ENCODE assay signal across 33 cellular contexts in genomic region chr15:62622775-62623174, GRCh38.
"Had no signal": no experiment of that assay in that cellular context is flagged by ENCODE, and none has a peak within 500 bp of the region (broad histone marks: within the 10 kb centered on the region; RNA-seq: fewer than 3 reads in every experiment).

No MANE protein-coding gene starts in this region.

- H3K36me3 ChIP-seq: brain microvascular endothelial cell, SJCRH30 had no signal

- FAIRE-seq: colon, TTC549 had no signal

- H3K9me3 ChIP-seq: SJCRH30 had no signal

- H3K27me3 ChIP-seq: brain microvascular endothelial cell, SJCRH30 had no signal

- H3K27ac ChIP-seq: brain microvascular endothelial cell, SJCRH30 had no signal

- DNase-seq: activated CD4-positive, alpha-beta memory T cell treated with anti-CD3 and anti-CD28 coated beads for 36 hours; activated CD4-positive, alpha-beta T cell treated with anti-CD3 and anti-CD28 coated beads for 36 hours; activated CD4-positive, alpha-beta T cell treated with anti-CD3 and anti-CD28 coated beads, Interleukin-2, amount 10 ng/mL, durations not matched to agents 7 days and 5 days; activated CD8-positive, alpha-beta memory T cell treated with anti-CD3 and anti-CD28 coated beads, Interleukin-2, amount 50 U/mL, for 4 hours; activated effector memory CD4-positive, alpha-beta T cell treated with anti-CD3 and anti-CD28 coated beads, Interleukin-2, amount 50 U/mL, for 16 hours; activated naive CD4-positive, alpha-beta T cell; activated naive CD4-positive, alpha-beta T cell treated with anti-CD3 and anti-CD28 coated beads, Interleukin-2, amount 50 U/mL, for 16 hours; activated naive CD8-positive, alpha-beta T cell treated with anti-CD3 and anti-CD28 coated beads for 36 hours; activated T-cell treated with anti-CD3 and anti-CD28 coated beads, Interleukin-2, amount 50 U/mL, for 48 hours; amniotic stem cell; aorta; brain microvascular endothelial cell; central memory CD4-positive, alpha-beta T cell; KG1; MM.1S; MV-4-11; NCI-H1092 treated with DMSO at 0.1 percent for 48 hours; NCI-H1417; NCI-H146; NCI-H187; NCI-H2029 treated with DMSO at 0.1 percent for 48 hours; NCI-H2107; NCI-H2171; NCI-H510A; NCI-H69; Right ventricle myocardium superior; SJCRH30; T1000 had no signal

- ATAC-seq: activated CD4-positive, alpha-beta T cell treated with anti-CD3 and anti-CD28 coated beads for 36 hours; activated CD4-positive, CD25-positive, alpha-beta regulatory T cell treated with anti-CD3 and anti-CD28 coated beads, Interleukin-2, amount 50 U/mL, for 24 hours; activated T-helper 17 cell treated with anti-CD3 and anti-CD28 coated beads, Interleukin-2, amount 50 U/mL, for 72 hours; WTC11 had no signal

- H3K4me3 ChIP-seq: SJCRH30 had no signal
